Comparison of ENCODE assay signal across 1 cellular context in genomic region chr20:53593466-53594007, GRCh38.
TF ChIP-seq lines count a peak whose summit lies in the region.
"Not testable (repeated sequence)": the region's sequence is repeated elsewhere in the genome, so short reads cannot be mapped to it uniquely, and the experiment has no call there.

ZNF217 (minus strand) TSS chr20:53593839; CDS start chr20:53582826, 11,013 bp downstream.

TF ChIP-seq in HepG2, 621 proteins besides CTCF, POLR2A, EP300 and RAD21 (continued from another document and continues in another):
- TF ChIP-seq RXRA (CRISPR knock-in tag; IDR thresholded peaks at IDR 0.05) (0 out of 2 replicates have a peak, but pooled peaks have one; percentile 31), CAMTA2 (CRISPR knock-in tag; IDR thresholded peaks at IDR 0.05; ENCODE audit: borderline replicate concordance) (0 out of 2 replicates have a peak, but pooled peaks have one; percentile 3), YEATS4 (CRISPR knock-in tag; IDR thresholded peaks at IDR 0.05; ENCODE audit: borderline replicate concordance) (peak; percentile 49; the same call in 1 of the 2 replicates), TSC22D2 (CRISPR knock-in tag; IDR thresholded peaks at IDR 0.05; ENCODE audit: borderline replicate concordance) (0 out of 2 replicates have a peak, but pooled peaks have one; percentile 5), RBFOX2 (IDR thresholded peaks at IDR 0.05; ENCODE audit: low read depth, low read length) (peak; percentile 91), IRF2 (CRISPR knock-in tag; IDR thresholded peaks at IDR 0.05) (peak; percentile 7; the same call in 1 of the 2 replicates), GLI4 (CRISPR knock-in tag; IDR thresholded peaks at IDR 0.05; ENCODE audit: borderline replicate concordance) (0 out of 2 replicates have a peak, but pooled peaks have one; percentile 41), GATA4 (IDR thresholded peaks at IDR 0.05; ENCODE audit: borderline replicate concordance, low read depth) (0 out of 2 replicates have a peak, but pooled peaks have one; percentile 28), POLR2G (IDR thresholded peaks at IDR 0.05; ENCODE audit: low read depth, low read length) (peak; percentile 64; the same call in 1 of the 2 replicates), SAP130 (CRISPR knock-in tag; IDR thresholded peaks at IDR 0.05; ENCODE audit: low read depth) (peak; percentile 31), ZNF687 (CRISPR knock-in tag; IDR thresholded peaks at IDR 0.05) (peak; percentile 57; the same call in 1 of the 2 replicates), ZBTB7B (CRISPR knock-in tag; IDR thresholded peaks at IDR 0.05) (0 out of 2 replicates have a peak, but pooled peaks have one; percentile 38), ZNF263 (CRISPR knock-in tag; IDR thresholded peaks at IDR 0.05) (0 out of 2 replicates have a peak, but pooled peaks have one; percentile 30), GABPA (CRISPR knock-in tag; IDR thresholded peaks at IDR 0.05; ENCODE audit: low read depth) (peak; percentile 51), ZFP82 (CRISPR knock-in tag; IDR thresholded peaks at IDR 0.05; ENCODE audit: borderline replicate concordance) (0 out of 2 replicates have a peak, but pooled peaks have one; percentile 8), GATAD1 (CRISPR knock-in tag; IDR thresholded peaks at IDR 0.05) (0 out of 2 replicates have a peak, but pooled peaks have one; percentile 22), PCBP1 (IDR thresholded peaks at IDR 0.05; ENCODE audit: borderline replicate concordance, low read depth, low read length) (peak; percentile 95), SKI (IDR thresholded peaks at IDR 0.05; ENCODE audit: partially characterized antibody) (peak; percentile 41), ETV5 (CRISPR knock-in tag; IDR thresholded peaks at IDR 0.05; ENCODE audit: borderline replicate concordance) (peak; percentile 74), MED13 (CRISPR knock-in tag; IDR thresholded peaks at IDR 0.05) (0 out of 2 replicates have a peak, but pooled peaks have one; percentile 26), KDM4B (CRISPR knock-in tag; IDR thresholded peaks at IDR 0.05) (peak; percentile 12; the same call in 1 of the 2 replicates), NFKB2 (CRISPR knock-in tag; IDR thresholded peaks at IDR 0.05; ENCODE audit: borderline replicate concordance) (peak; percentile 4; the same call in 1 of the 2 replicates), HOXA5 (CRISPR knock-in tag; IDR thresholded peaks at IDR 0.05) (peak; percentile 76), ZNF205 (CRISPR knock-in tag; IDR thresholded peaks at IDR 0.05) (0 out of 2 replicates have a peak, but pooled peaks have one; percentile 8), ZNF773 (CRISPR knock-in tag; IDR thresholded peaks at IDR 0.05; ENCODE audit: borderline replicate concordance) (0 out of 2 replicates have a peak, but pooled peaks have one; percentile 63), ZBTB14 (CRISPR knock-in tag; IDR thresholded peaks at IDR 0.05) (peak; percentile 20; the same call in 1 of the 2 replicates), TAF1 (CRISPR knock-in tag; IDR thresholded peaks at IDR 0.05) (peak; percentile 55; the same call in 1 of the 2 replicates), ZEB1 (IDR thresholded peaks at IDR 0.05; ENCODE audit: insufficient replicate concordance, low read depth) (peak; percentile 40), TFDP2 (CRISPR knock-in tag; IDR thresholded peaks at IDR 0.05) (peak; percentile 11; the same call in 1 of the 2 replicates), YY1 (IDR thresholded peaks at IDR 0.05; ENCODE audit: insufficient read depth, insufficient replicate concordance, low read depth, low read length) (peak; percentile 21), HNRNPLL (IDR thresholded peaks at IDR 0.05; ENCODE audit: low read depth, low read length, poor library complexity, severe bottlenecking) (peak; percentile 4), HNRNPK (IDR thresholded peaks at IDR 0.05; ENCODE audit: low read depth, low read length, poor library complexity, severe bottlenecking) (peak; percentile 80), ELF3 (CRISPR knock-in tag; IDR thresholded peaks at IDR 0.05) (peak; percentile 26), ISL2 (CRISPR knock-in tag; IDR thresholded peaks at IDR 0.05) (peak; percentile 13; the same call in 1 of the 2 replicates)
- not testable (repeated sequence) for TF ChIP-seq GABPA (IDR thresholded peaks at IDR 0.05; ENCODE audit: low read depth, low read length)
- TF ChIP-seq, protein P1, sequence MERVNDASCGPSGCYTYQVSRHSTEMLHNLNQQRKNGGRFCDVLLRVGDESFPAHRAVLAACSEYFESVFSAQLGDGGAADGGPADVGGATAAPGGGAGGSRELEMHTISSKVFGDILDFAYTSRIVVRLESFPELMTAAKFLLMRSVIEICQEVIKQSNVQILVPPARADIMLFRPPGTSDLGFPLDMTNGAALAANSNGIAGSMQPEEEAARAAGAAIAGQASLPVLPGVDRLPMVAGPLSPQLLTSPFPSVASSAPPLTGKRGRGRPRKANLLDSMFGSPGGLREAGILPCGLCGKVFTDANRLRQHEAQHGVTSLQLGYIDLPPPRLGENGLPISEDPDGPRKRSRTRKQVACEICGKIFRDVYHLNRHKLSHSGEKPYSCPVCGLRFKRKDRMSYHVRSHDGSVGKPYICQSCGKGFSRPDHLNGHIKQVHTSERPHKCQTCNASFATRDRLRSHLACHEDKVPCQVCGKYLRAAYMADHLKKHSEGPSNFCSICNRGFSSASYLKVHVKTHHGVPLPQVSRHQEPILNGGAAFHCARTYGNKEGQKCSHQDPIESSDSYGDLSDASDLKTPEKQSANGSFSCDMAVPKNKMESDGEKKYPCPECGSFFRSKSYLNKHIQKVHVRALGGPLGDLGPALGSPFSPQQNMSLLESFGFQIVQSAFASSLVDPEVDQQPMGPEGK (CRISPR knock-in tag; IDR thresholded peaks at IDR 0.05), result peak; percentile 67; the same call in 1 of the 2 replicates
- TF ChIP-seq, protein P2, sequence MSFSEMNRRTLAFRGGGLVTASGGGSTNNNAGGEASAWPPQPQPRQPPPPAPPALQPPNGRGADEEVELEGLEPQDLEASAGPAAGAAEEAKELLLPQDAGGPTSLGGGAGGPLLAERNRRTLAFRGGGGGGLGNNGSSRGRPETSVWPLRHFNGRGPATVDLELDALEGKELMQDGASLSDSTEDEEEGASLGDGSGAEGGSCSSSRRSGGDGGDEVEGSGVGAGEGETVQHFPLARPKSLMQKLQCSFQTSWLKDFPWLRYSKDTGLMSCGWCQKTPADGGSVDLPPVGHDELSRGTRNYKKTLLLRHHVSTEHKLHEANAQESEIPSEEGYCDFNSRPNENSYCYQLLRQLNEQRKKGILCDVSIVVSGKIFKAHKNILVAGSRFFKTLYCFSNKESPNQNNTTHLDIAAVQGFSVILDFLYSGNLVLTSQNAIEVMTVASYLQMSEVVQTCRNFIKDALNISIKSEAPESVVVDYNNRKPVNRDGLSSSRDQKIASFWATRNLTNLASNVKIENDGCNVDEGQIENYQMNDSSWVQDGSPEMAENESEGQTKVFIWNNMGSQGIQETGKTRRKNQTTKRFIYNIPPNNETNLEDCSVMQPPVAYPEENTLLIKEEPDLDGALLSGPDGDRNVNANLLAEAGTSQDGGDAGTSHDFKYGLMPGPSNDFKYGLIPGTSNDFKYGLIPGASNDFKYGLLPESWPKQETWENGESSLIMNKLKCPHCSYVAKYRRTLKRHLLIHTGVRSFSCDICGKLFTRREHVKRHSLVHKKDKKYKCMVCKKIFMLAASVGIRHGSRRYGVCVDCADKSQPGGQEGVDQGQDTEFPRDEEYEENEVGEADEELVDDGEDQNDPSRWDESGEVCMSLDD (CRISPR knock-in tag; IDR thresholded peaks at IDR 0.05; ENCODE audit: borderline replicate concordance), result 0 out of 2 replicates have a peak, but pooled peaks have one; percentile 60
- TF ChIP-seq, protein P3, sequence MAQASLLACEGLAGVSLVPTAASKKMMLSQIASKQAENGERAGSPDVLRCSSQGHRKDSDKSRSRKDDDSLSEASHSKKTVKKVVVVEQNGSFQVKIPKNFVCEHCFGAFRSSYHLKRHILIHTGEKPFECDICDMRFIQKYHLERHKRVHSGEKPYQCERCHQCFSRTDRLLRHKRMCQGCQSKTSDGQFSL (CRISPR knock-in tag; IDR thresholded peaks at IDR 0.05), result 0 out of 2 replicates have a peak, but pooled peaks have one; percentile 39
- TF ChIP-seq, protein P4, sequence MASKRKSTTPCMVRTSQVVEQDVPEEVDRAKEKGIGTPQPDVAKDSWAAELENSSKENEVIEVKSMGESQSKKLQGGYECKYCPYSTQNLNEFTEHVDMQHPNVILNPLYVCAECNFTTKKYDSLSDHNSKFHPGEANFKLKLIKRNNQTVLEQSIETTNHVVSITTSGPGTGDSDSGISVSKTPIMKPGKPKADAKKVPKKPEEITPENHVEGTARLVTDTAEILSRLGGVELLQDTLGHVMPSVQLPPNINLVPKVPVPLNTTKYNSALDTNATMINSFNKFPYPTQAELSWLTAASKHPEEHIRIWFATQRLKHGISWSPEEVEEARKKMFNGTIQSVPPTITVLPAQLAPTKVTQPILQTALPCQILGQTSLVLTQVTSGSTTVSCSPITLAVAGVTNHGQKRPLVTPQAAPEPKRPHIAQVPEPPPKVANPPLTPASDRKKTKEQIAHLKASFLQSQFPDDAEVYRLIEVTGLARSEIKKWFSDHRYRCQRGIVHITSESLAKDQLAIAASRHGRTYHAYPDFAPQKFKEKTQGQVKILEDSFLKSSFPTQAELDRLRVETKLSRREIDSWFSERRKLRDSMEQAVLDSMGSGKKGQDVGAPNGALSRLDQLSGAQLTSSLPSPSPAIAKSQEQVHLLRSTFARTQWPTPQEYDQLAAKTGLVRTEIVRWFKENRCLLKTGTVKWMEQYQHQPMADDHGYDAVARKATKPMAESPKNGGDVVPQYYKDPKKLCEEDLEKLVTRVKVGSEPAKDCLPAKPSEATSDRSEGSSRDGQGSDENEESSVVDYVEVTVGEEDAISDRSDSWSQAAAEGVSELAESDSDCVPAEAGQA (IDR thresholded peaks at IDR 0.05; ENCODE audit: low read depth), result not testable (repeated sequence)
- TF ChIP-seq, protein P4 (CRISPR knock-in tag; IDR thresholded peaks at IDR 0.05; ENCODE audit: borderline replicate concordance), result 0 out of 2 replicates have a peak, but pooled peaks have one; percentile 41
